Comparison of ENCODE assay signal across 35 cellular contexts in genomic region chr18:8460748-8461147, GRCh38.
"Had no signal": no experiment of that assay in that cellular context is flagged by ENCODE, and none has a peak within 500 bp of the region (broad histone marks: within the 10 kb centered on the region; RNA-seq: fewer than 3 reads in every experiment).

No MANE protein-coding gene starts in this region.

- H3K27ac Mint-ChIP-seq: activated B cell treated with CpG ODN at 0.5 μM for 24 hours; activated CD4-positive, alpha-beta memory T cell treated with anti-CD3 and anti-CD28 coated beads for 36 hours; activated CD4-positive, alpha-beta T cell treated with anti-CD3 and anti-CD28 coated beads, Interleukin-2, amount 10 ng/mL, durations not matched to agents 24 days and 14 days; activated CD8-positive, alpha-beta T cell treated with anti-CD3 and anti-CD28 coated beads for 36 hours; activated naive CD4-positive, alpha-beta T cell treated with anti-CD3 and anti-CD28 coated beads for 36 hours; activated naive CD4-positive, alpha-beta T cell treated with anti-CD3 and anti-CD28 coated beads, Interleukin-2, amount 50 U/mL, for 72 hours; activated naive CD8-positive, alpha-beta T cell treated with anti-CD3 and anti-CD28 coated beads for 36 hours; activated T-cell treated with anti-CD3 and anti-CD28 coated beads, Interleukin-2, amount 50 U/mL, for 72 hours; activated T-helper 1 cell treated with anti-CD3 and anti-CD28 coated beads, Interleukin-12 subunit alpha, Interleukin-12 subunit beta, Interleukin-2, Interleukin-4 antibody, amounts not matched to agents 30 ng/mL and 10 ng/mL and 1 ng/mL, durations not matched to agents 14 hours and 24 hours and 36 hours; activated T-helper 17 cell treated with anti-CD3 and anti-CD28 coated beads, Interleukin-2, amount 50 U/mL, for 72 hours; T-helper 1 cell treated with Interleukin-12 subunit alpha and Interleukin-12 subunit beta and Interleukin-4 antibody, amounts not matched to agents 30 μg/mL and 1 μg/mL, for 36 hours; T-helper 2 cell treated with Interferon-gamma antibody and Interleukin-4, amounts not matched to agents 5 μg/mL and 100 μg/mL, for 36 hours had no signal

- ATAC-seq: activated CD8-positive, alpha-beta T cell treated with anti-CD3 and anti-CD28 coated beads for 36 hours; activated naive CD4-positive, alpha-beta T cell treated with anti-CD3 and anti-CD28 coated beads, Interleukin-2, amount 50 U/mL, for 72 hours; activated T-cell treated with anti-CD3 and anti-CD28 coated beads, Interleukin-2, amount 50 U/mL, for 4 hours; activated T-cell treated with anti-CD3 and anti-CD28 coated beads, Interleukin-2, amount 50 U/mL, for 72 hours; activated T-helper 17 cell treated with anti-CD3 and anti-CD28 coated beads, Interleukin-2, amount 50 U/mL, for 72 hours; body of pancreas had no signal

- H3K36me3 ChIP-seq: adrenal gland, brain microvascular endothelial cell had no signal

- H3K27me3 ChIP-seq: adrenal gland, body of pancreas, brain microvascular endothelial cell had no signal

- H3K9me3 ChIP-seq: adrenal gland, body of pancreas had no signal

- H3K36me3 Mint-ChIP-seq: activated CD4-positive, alpha-beta memory T cell treated with anti-CD3 and anti-CD28 coated beads for 36 hours; activated naive CD4-positive, alpha-beta T cell treated with anti-CD3 and anti-CD28 coated beads, Interleukin-2, amount 50 U/mL, for 72 hours; activated naive CD8-positive, alpha-beta T cell treated with anti-CD3 and anti-CD28 coated beads for 36 hours had no signal

- H3K27me3 Mint-ChIP-seq: activated B cell treated with CpG ODN at 0.5 μM for 24 hours; activated CD4-positive, alpha-beta memory T cell treated with anti-CD3 and anti-CD28 coated beads for 36 hours; activated CD4-positive, alpha-beta T cell treated with anti-CD3 and anti-CD28 coated beads, Interleukin-2, amount 10 ng/mL, durations not matched to agents 24 days and 14 days; activated CD8-positive, alpha-beta T cell treated with anti-CD3 and anti-CD28 coated beads for 36 hours; activated naive CD8-positive, alpha-beta T cell treated with anti-CD3 and anti-CD28 coated beads for 36 hours; activated T-helper 17 cell treated with anti-CD3 and anti-CD28 coated beads, Interleukin-2, amount 50 U/mL, for 72 hours had no signal

- H3K27ac ChIP-seq: adrenal gland, body of pancreas, brain microvascular endothelial cell, VCaP had no signal

- DNase-seq: activated B cell treated with CpG ODN at 0.5 μM for 24 hours; activated CD4-positive, alpha-beta memory T cell treated with anti-CD3 and anti-CD28 coated beads for 36 hours; activated CD4-positive, alpha-beta T cell treated with anti-CD3 and anti-CD28 coated beads for 4 hours; activated CD4-positive, alpha-beta T cell treated with anti-CD3 and anti-CD28 coated beads, Interleukin-2, amount 10 ng/mL, durations not matched to agents 24 days and 14 days; activated CD4-positive, alpha-beta T cell treated with anti-CD3 and anti-CD28 coated beads, Interleukin-2, amount 50 U/mL, for 1 hour; activated CD4-positive, alpha-beta T cell treated with anti-CD3 and anti-CD28 coated beads, Interleukin-2, amount 50 U/mL, for 4 hours; activated CD4-positive, CD25-positive, alpha-beta regulatory T cell treated with anti-CD3 and anti-CD28 coated beads, Interleukin-2, amount 50 U/mL, for 72 hours; activated CD8-positive, alpha-beta memory T cell treated with anti-CD3 and anti-CD28 coated beads, Interleukin-2, amount 50 U/mL, for 4 hours; activated CD8-positive, alpha-beta T cell treated with anti-CD3 and anti-CD28 coated beads for 36 hours; activated effector memory CD4-positive, alpha-beta T cell treated with anti-CD3 and anti-CD28 coated beads, Interleukin-2, amount 50 U/mL, for 16 hours; activated gamma-delta T cell treated with Interleukin-2 at 50 U/mL for 16 hours; activated naive CD4-positive, alpha-beta T cell; activated naive CD4-positive, alpha-beta T cell treated with anti-CD3 and anti-CD28 coated beads for 36 hours; activated naive CD4-positive, alpha-beta T cell treated with anti-CD3 and anti-CD28 coated beads, Interleukin-2, amount 50 U/mL, for 16 hours; activated naive CD8-positive, alpha-beta T cell treated with anti-CD3 and anti-CD28 coated beads for 36 hours; activated T-cell treated with anti-CD3 and anti-CD28 coated beads for 4 hours; activated T-cell treated with anti-CD3 and anti-CD28 coated beads, Interleukin-2, amount 50 U/mL, for 1 hour; activated T-cell treated with anti-CD3 and anti-CD28 coated beads, Interleukin-2, amount 50 U/mL, for 4 hours; activated T-cell treated with anti-CD3 and anti-CD28 coated beads, Interleukin-2, amount 50 U/mL, for 72 hours; adrenal gland; amniotic stem cell; aorta; body of pancreas; brain microvascular endothelial cell; central memory CD4-positive, alpha-beta T cell; SW 1271; T-helper 1 cell; T-helper 2 cell; T-helper 9 cell had no signal

- H3K4me1 Mint-ChIP-seq: activated B cell treated with CpG ODN at 0.5 μM for 24 hours; activated CD4-positive, alpha-beta T cell treated with anti-CD3 and anti-CD28 coated beads, Interleukin-2, amount 10 ng/mL, durations not matched to agents 24 days and 14 days; activated naive CD8-positive, alpha-beta T cell treated with anti-CD3 and anti-CD28 coated beads for 36 hours; activated T-helper 17 cell treated with anti-CD3 and anti-CD28 coated beads, Interleukin-2, amount 50 U/mL, for 72 hours had no signal

- H3K4me3 Mint-ChIP-seq: activated B cell treated with CpG ODN at 0.5 μM for 24 hours; activated CD4-positive, alpha-beta memory T cell treated with anti-CD3 and anti-CD28 coated beads for 36 hours; activated CD4-positive, alpha-beta T cell treated with anti-CD3 and anti-CD28 coated beads, Interleukin-2, amount 10 ng/mL, durations not matched to agents 24 days and 14 days; activated CD8-positive, alpha-beta T cell treated with anti-CD3 and anti-CD28 coated beads for 36 hours; activated naive CD4-positive, alpha-beta T cell treated with anti-CD3 and anti-CD28 coated beads for 36 hours; activated naive CD8-positive, alpha-beta T cell treated with anti-CD3 and anti-CD28 coated beads for 36 hours; activated T-cell treated with anti-CD3 and anti-CD28 coated beads, Interleukin-2, amount 50 U/mL, for 4 hours; activated T-cell treated with anti-CD3 and anti-CD28 coated beads, Interleukin-2, amount 50 U/mL, for 72 hours; activated T-helper 1 cell treated with anti-CD3 and anti-CD28 coated beads, Interleukin-12 subunit alpha, Interleukin-12 subunit beta, Interleukin-2, Interleukin-4 antibody, amounts not matched to agents 30 ng/mL and 10 ng/mL and 1 ng/mL, durations not matched to agents 14 hours and 24 hours and 36 hours; activated T-helper 17 cell treated with anti-CD3 and anti-CD28 coated beads, Interleukin-2, amount 50 U/mL, for 72 hours; T-helper 1 cell treated with Interleukin-12 subunit alpha and Interleukin-12 subunit beta and Interleukin-4 antibody, amounts not matched to agents 30 μg/mL and 1 μg/mL, for 36 hours; T-helper 2 cell treated with Interferon-gamma antibody and Interleukin-4, amounts not matched to agents 5 μg/mL and 100 μg/mL, for 36 hours had no signal

- H3K9me3 Mint-ChIP-seq: activated B cell treated with CpG ODN at 0.5 μM for 24 hours; activated CD4-positive, alpha-beta memory T cell treated with anti-CD3 and anti-CD28 coated beads for 36 hours; activated CD4-positive, alpha-beta T cell treated with anti-CD3 and anti-CD28 coated beads, Interleukin-2, amount 10 ng/mL, durations not matched to agents 24 days and 14 days; activated CD8-positive, alpha-beta T cell treated with anti-CD3 and anti-CD28 coated beads for 36 hours; activated naive CD4-positive, alpha-beta T cell treated with anti-CD3 and anti-CD28 coated beads for 36 hours; activated naive CD4-positive, alpha-beta T cell treated with anti-CD3 and anti-CD28 coated beads, Interleukin-2, amount 50 U/mL, for 72 hours; activated naive CD8-positive, alpha-beta T cell treated with anti-CD3 and anti-CD28 coated beads for 36 hours; activated T-cell treated with anti-CD3 and anti-CD28 coated beads, Interleukin-2, amount 50 U/mL, for 4 hours; activated T-cell treated with anti-CD3 and anti-CD28 coated beads, Interleukin-2, amount 50 U/mL, for 72 hours; activated T-helper 1 cell treated with anti-CD3 and anti-CD28 coated beads, Interleukin-12 subunit alpha, Interleukin-12 subunit beta, Interleukin-2, Interleukin-4 antibody, amounts not matched to agents 30 ng/mL and 10 ng/mL and 1 ng/mL, durations not matched to agents 14 hours and 24 hours and 36 hours; activated T-helper 17 cell treated with anti-CD3 and anti-CD28 coated beads, Interleukin-2, amount 50 U/mL, for 72 hours; T-helper 1 cell treated with Interleukin-12 subunit alpha and Interleukin-12 subunit beta and Interleukin-4 antibody, amounts not matched to agents 30 μg/mL and 1 μg/mL, for 36 hours; T-helper 2 cell treated with Interferon-gamma antibody and Interleukin-4, amounts not matched to agents 5 μg/mL and 100 μg/mL, for 36 hours had no signal

- H3K4me3 ChIP-seq: adrenal gland, body of pancreas had no signal

- H3K4me1 ChIP-seq: adrenal gland, body of pancreas had no signal
